36 cellular contexts compared by ENCODE assay signal in the genomic region with DNA sequence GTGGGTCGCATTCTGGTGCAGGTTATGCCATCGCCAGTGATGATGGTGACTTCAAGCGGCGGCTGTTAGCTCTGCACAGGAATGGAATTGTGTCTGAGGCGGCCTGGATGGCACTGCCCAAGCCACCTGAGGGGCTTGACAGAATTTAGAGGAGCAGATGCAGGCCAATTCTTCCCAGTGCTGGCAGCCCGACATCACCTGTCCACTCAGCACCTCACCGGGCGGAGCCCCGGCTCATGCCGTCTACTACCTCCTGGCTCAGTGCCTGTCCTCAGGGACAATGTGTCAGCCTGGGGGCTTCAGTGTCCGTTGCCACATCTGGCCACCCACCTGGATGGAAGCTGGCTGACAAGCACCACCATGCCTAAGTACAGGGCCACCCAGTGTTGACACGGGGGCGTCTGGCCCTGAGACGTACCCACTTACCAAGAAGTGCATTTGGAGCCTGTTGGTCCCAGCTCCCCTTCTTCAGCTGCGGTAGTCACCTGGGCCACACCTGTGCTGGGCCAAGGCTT.
"Had no signal": no experiment of that assay in that cellular context is flagged by ENCODE, and none has a peak within 500 bp of the region (broad histone marks: within the 10 kb centered on the region; RNA-seq: fewer than 3 reads in every experiment).

No MANE protein-coding gene starts in this region.

- H3K4me1 ChIP-seq: body of pancreas, breast epithelium had no signal

- ATAC-seq: activated CD4-positive, alpha-beta T cell treated with anti-CD3 and anti-CD28 coated beads for 36 hours; activated CD4-positive, CD25-positive, alpha-beta regulatory T cell treated with anti-CD3 and anti-CD28 coated beads, Interleukin-2, amount 50 U/mL, for 24 hours; activated CD8-positive, alpha-beta T cell treated with anti-CD3 and anti-CD28 coated beads, Interleukin-2, amount 10 ng/mL, durations not matched to agents 7 days and 5 days; activated naive CD8-positive, alpha-beta T cell treated with anti-CD3 and anti-CD28 coated beads, Interleukin-2, amount 50 U/mL, for 24 hours; body of pancreas had no signal

- H3K4me3 Mint-ChIP-seq: activated CD4-positive, alpha-beta memory T cell treated with anti-CD3 and anti-CD28 coated beads, Interleukin-2, amount 10 ng/mL, durations not matched to agents 7 days and 5 days; activated CD4-positive, alpha-beta T cell treated with anti-CD3 and anti-CD28 coated beads for 36 hours; activated CD4-positive, alpha-beta T cell treated with anti-CD3 and anti-CD28 coated beads, Interleukin-2, amount 10 ng/mL, durations not matched to agents 7 days and 5 days; activated CD8-positive, alpha-beta memory T cell treated with anti-CD3 and anti-CD28 coated beads, Interleukin-2, amount 10 ng/mL, durations not matched to agents 7 days and 5 days; activated CD8-positive, alpha-beta T cell treated with anti-CD3 and anti-CD28 coated beads, Interleukin-2, amount 10 ng/mL, durations not matched to agents 7 days and 5 days; activated naive CD4-positive, alpha-beta T cell treated with anti-CD3 and anti-CD28 coated beads, Interleukin-2, amount 10 ng/mL, durations not matched to agents 7 days and 5 days; activated naive CD4-positive, alpha-beta T cell treated with anti-CD3 and anti-CD28 coated beads, Interleukin-2, amount 50 U/mL, for 24 hours; activated naive CD8-positive, alpha-beta T cell; activated naive CD8-positive, alpha-beta T cell treated with anti-CD3 and anti-CD28 coated beads, Interleukin-2, amount 10 ng/mL, durations not matched to agents 7 days and 5 days; activated naive CD8-positive, alpha-beta T cell treated with anti-CD3 and anti-CD28 coated beads, Interleukin-2, amount 50 U/mL, for 24 hours; activated T-cell treated with anti-CD3 and anti-CD28 coated beads, Interleukin-2, amount 50 U/mL, for 24 hours; central memory CD8-positive, alpha-beta T cell; T-helper 1 cell treated with Interleukin-12 subunit alpha and Interleukin-12 subunit beta and Interleukin-4 antibody, amounts not matched to agents 30 μg/mL and 1 μg/mL, for 36 hours; T-helper 2 cell treated with Interferon-gamma antibody and Interleukin-4, amounts not matched to agents 5 μg/mL and 100 μg/mL, for 36 hours had no signal

- H3K9me3 Mint-ChIP-seq: activated CD4-positive, alpha-beta memory T cell treated with anti-CD3 and anti-CD28 coated beads, Interleukin-2, amount 10 ng/mL, durations not matched to agents 7 days and 5 days; activated CD4-positive, alpha-beta T cell treated with anti-CD3 and anti-CD28 coated beads, Interleukin-2, amount 10 ng/mL, durations not matched to agents 7 days and 5 days; activated naive CD4-positive, alpha-beta T cell treated with anti-CD3 and anti-CD28 coated beads, Interleukin-2, amount 50 U/mL, for 24 hours; activated naive CD8-positive, alpha-beta T cell treated with anti-CD3 and anti-CD28 coated beads, Interleukin-2, amount 10 ng/mL, durations not matched to agents 7 days and 5 days; activated T-cell treated with anti-CD3 and anti-CD28 coated beads, Interleukin-2, amount 50 U/mL, for 24 hours; activated T-helper 2 cell treated with anti-CD3 and anti-CD28 coated beads, Interferon-gamma antibody, Interleukin-2, Interleukin-4, amounts not matched to agents 10 μg/mL and 5 μg/mL and 100 μg/mL, durations not matched to agents 14 hours and 24 hours and 36 hours; T-helper 1 cell treated with Interleukin-12 subunit alpha and Interleukin-12 subunit beta and Interleukin-4 antibody, amounts not matched to agents 30 μg/mL and 1 μg/mL, for 36 hours; T-helper 2 cell treated with Interferon-gamma antibody and Interleukin-4, amounts not matched to agents 5 μg/mL and 100 μg/mL, for 36 hours had no signal

- DNase-seq: activated CD4-positive, alpha-beta memory T cell treated with anti-CD3 and anti-CD28 coated beads, Interleukin-2, amount 10 ng/mL, durations not matched to agents 7 days and 5 days; activated CD4-positive, alpha-beta T cell treated with anti-CD3 and anti-CD28 coated beads for 1 hour; activated CD4-positive, alpha-beta T cell treated with anti-CD3 and anti-CD28 coated beads for 36 hours; activated CD4-positive, alpha-beta T cell treated with anti-CD3 and anti-CD28 coated beads for 48 hours; activated CD4-positive, alpha-beta T cell treated with anti-CD3 and anti-CD28 coated beads, Interleukin-2, amount 10 ng/mL, durations not matched to agents 7 days and 5 days; activated CD4-positive, alpha-beta T cell treated with anti-CD3 and anti-CD28 coated beads, Interleukin-2, amount 50 U/mL, for 48 hours; activated CD4-positive, CD25-positive, alpha-beta regulatory T cell; activated CD8-positive, alpha-beta memory T cell treated with anti-CD3 and anti-CD28 coated beads for 24 hours; activated CD8-positive, alpha-beta memory T cell treated with anti-CD3 and anti-CD28 coated beads, Interleukin-2, amount 10 ng/mL, durations not matched to agents 7 days and 5 days; activated CD8-positive, alpha-beta memory T cell treated with anti-CD3 and anti-CD28 coated beads, Interleukin-2, amount 50 U/mL, for 48 hours; activated CD8-positive, alpha-beta T cell treated with anti-CD3 and anti-CD28 coated beads, Interleukin-2, amount 10 ng/mL, durations not matched to agents 7 days and 5 days; activated effector memory CD4-positive, alpha-beta T cell treated with Interleukin-2 at 50 U/mL for 16 hours; activated gamma-delta T cell; activated naive CD4-positive, alpha-beta T cell treated with anti-CD3 and anti-CD28 coated beads, Interleukin-2, amount 10 ng/mL, durations not matched to agents 7 days and 5 days; activated naive CD4-positive, alpha-beta T cell treated with Interleukin-2 at 50 U/mL for 16 hours; activated naive CD8-positive, alpha-beta T cell treated with anti-CD3 and anti-CD28 coated beads, Interleukin-2, amount 10 ng/mL, durations not matched to agents 7 days and 5 days; activated naive CD8-positive, alpha-beta T cell treated with anti-CD3 and anti-CD28 coated beads, Interleukin-2, amount 50 U/mL, for 24 hours; activated T-cell treated with anti-CD3 and anti-CD28 coated beads, Interleukin-2, amount 50 U/mL, for 24 hours; activated T-cell treated with anti-CD3 and anti-CD28 coated beads, Interleukin-2, amount 50 U/mL, for 48 hours; amygdala; anterior cingulate cortex; body of pancreas; brain microvascular endothelial cell; cerebellar nuclear complex; T-helper 1 cell; T-helper 2 cell; T-helper 9 cell had no signal

- H3K4me1 Mint-ChIP-seq: activated CD4-positive, alpha-beta memory T cell treated with anti-CD3 and anti-CD28 coated beads, Interleukin-2, amount 10 ng/mL, durations not matched to agents 7 days and 5 days; activated CD4-positive, alpha-beta T cell treated with anti-CD3 and anti-CD28 coated beads for 36 hours; activated CD4-positive, alpha-beta T cell treated with anti-CD3 and anti-CD28 coated beads, Interleukin-2, amount 10 ng/mL, durations not matched to agents 7 days and 5 days; activated CD8-positive, alpha-beta memory T cell treated with anti-CD3 and anti-CD28 coated beads, Interleukin-2, amount 10 ng/mL, durations not matched to agents 7 days and 5 days; activated naive CD4-positive, alpha-beta T cell treated with anti-CD3 and anti-CD28 coated beads, Interleukin-2, amount 10 ng/mL, durations not matched to agents 7 days and 5 days; activated naive CD4-positive, alpha-beta T cell treated with anti-CD3 and anti-CD28 coated beads, Interleukin-2, amount 50 U/mL, for 24 hours; activated naive CD8-positive, alpha-beta T cell treated with anti-CD3 and anti-CD28 coated beads, Interleukin-2, amount 10 ng/mL, durations not matched to agents 7 days and 5 days; activated naive CD8-positive, alpha-beta T cell treated with anti-CD3 and anti-CD28 coated beads, Interleukin-2, amount 50 U/mL, for 24 hours; central memory CD8-positive, alpha-beta T cell had no signal

- H3K27me3 ChIP-seq: body of pancreas, brain microvascular endothelial cell had no signal

- H3K27ac Mint-ChIP-seq: activated CD4-positive, alpha-beta memory T cell treated with anti-CD3 and anti-CD28 coated beads, Interleukin-2, amount 10 ng/mL, durations not matched to agents 7 days and 5 days; activated CD4-positive, alpha-beta T cell treated with anti-CD3 and anti-CD28 coated beads for 36 hours; activated CD4-positive, alpha-beta T cell treated with anti-CD3 and anti-CD28 coated beads, Interleukin-2, amount 10 ng/mL, durations not matched to agents 7 days and 5 days; activated CD8-positive, alpha-beta memory T cell treated with anti-CD3 and anti-CD28 coated beads, Interleukin-2, amount 10 ng/mL, durations not matched to agents 7 days and 5 days; activated CD8-positive, alpha-beta T cell treated with anti-CD3 and anti-CD28 coated beads, Interleukin-2, amount 10 ng/mL, durations not matched to agents 7 days and 5 days; activated naive CD4-positive, alpha-beta T cell treated with anti-CD3 and anti-CD28 coated beads, Interleukin-2, amount 10 ng/mL, durations not matched to agents 7 days and 5 days; activated naive CD4-positive, alpha-beta T cell treated with anti-CD3 and anti-CD28 coated beads, Interleukin-2, amount 50 U/mL, for 24 hours; activated naive CD8-positive, alpha-beta T cell; activated naive CD8-positive, alpha-beta T cell treated with anti-CD3 and anti-CD28 coated beads, Interleukin-2, amount 10 ng/mL, durations not matched to agents 7 days and 5 days; activated naive CD8-positive, alpha-beta T cell treated with anti-CD3 and anti-CD28 coated beads, Interleukin-2, amount 50 U/mL, for 24 hours; activated T-cell treated with anti-CD3 and anti-CD28 coated beads, Interleukin-2, amount 50 U/mL, for 24 hours; activated T-helper 2 cell treated with anti-CD3 and anti-CD28 coated beads, Interferon-gamma antibody, Interleukin-2, Interleukin-4, amounts not matched to agents 10 μg/mL and 5 μg/mL and 100 μg/mL, durations not matched to agents 14 hours and 24 hours and 36 hours; T-helper 1 cell treated with Interleukin-12 subunit alpha and Interleukin-12 subunit beta and Interleukin-4 antibody, amounts not matched to agents 30 μg/mL and 1 μg/mL, for 36 hours; T-helper 2 cell treated with Interferon-gamma antibody and Interleukin-4, amounts not matched to agents 5 μg/mL and 100 μg/mL, for 36 hours had no signal

- H3K36me3 Mint-ChIP-seq: activated CD8-positive, alpha-beta memory T cell treated with anti-CD3 and anti-CD28 coated beads, Interleukin-2, amount 10 ng/mL, durations not matched to agents 7 days and 5 days; activated naive CD4-positive, alpha-beta T cell treated with anti-CD3 and anti-CD28 coated beads, Interleukin-2, amount 10 ng/mL, durations not matched to agents 7 days and 5 days; activated naive CD4-positive, alpha-beta T cell treated with anti-CD3 and anti-CD28 coated beads, Interleukin-2, amount 50 U/mL, for 24 hours; activated naive CD8-positive, alpha-beta T cell; activated naive CD8-positive, alpha-beta T cell treated with anti-CD3 and anti-CD28 coated beads, Interleukin-2, amount 10 ng/mL, durations not matched to agents 7 days and 5 days had no signal

- H3K9me3 ChIP-seq: body of pancreas, breast epithelium had no signal

- H3K27ac ChIP-seq: body of pancreas, brain microvascular endothelial cell, breast epithelium, VCaP had no signal

- H3K36me3 ChIP-seq: brain microvascular endothelial cell, breast epithelium had no signal

- H3K4me3 ChIP-seq: body of pancreas, breast epithelium had no signal
